ENCODE assay signal across 8 cellular contexts in genomic region chr20:64255361-64256281, GRCh38. TPM values are rescaled to one million over a fixed set of nuclear protein-coding genes. Genes with fewer than 3 reads are reported as not detected.
DNase-seq lines count a peak whose midpoint lies in the region; ATAC-seq and TF ChIP-seq lines count a peak whose summit lies in the region.

TSS of gene PCMTD2 (plus strand) at chr20:64255748. CDS start at chr20:64259966, 4,218 bp downstream.

- WGBS in smooth muscle cell (ENCODE audit: low lambda C conversion rate): under 1% methylated on average over 39 of the region's 96 CpGs

- peak within 1 kb of the TSS; percentile 97 for H3K4me2 ChIP-seq in smooth muscle cell

- ATAC-seq in HG03066 (IDR thresholded peaks at IDR 0.05; ENCODE audit: low read depth, unreplicated experiment): peak; percentile 81

- H4K20me1 ChIP-seq in smooth muscle cell (ENCODE audit: low read depth): peaks cover 34% of the 10 kb centered on the region

- TF ChIP-seq CTCF in WERI-Rb-1 (IDR thresholded peaks at IDR 0.05; ENCODE audit: low read depth, low read length): no peak
- TF ChIP-seq CTCF in breast epithelium (IDR thresholded peaks at IDR 0.05): peak in 1 of 3 donors; percentile 5
- TF ChIP-seq CTCF in smooth muscle cell (IDR thresholded peaks at IDR 0.05; ENCODE audit: borderline replicate concordance, insufficient read depth, poor library complexity, severe bottlenecking): no peak

- peaks cover 14% of the 10 kb centered on the region for H3F3A ChIP-seq in smooth muscle cell (ENCODE audit: low read depth)

- H3K36me3 ChIP-seq in WERI-Rb-1: no peaks in the 10 kb centered on the region
- H3K36me3 ChIP-seq in breast epithelium: no peaks in the 10 kb centered on the region
- H3K36me3 ChIP-seq in smooth muscle cell (ENCODE audit: low read depth): no peaks in the 10 kb centered on the region

- H3K9ac ChIP-seq in smooth muscle cell (ENCODE audit: low read depth): peak within 1 kb of the TSS; percentile 84

- peak within 1 kb of the TSS; percentile 91 for H2AFZ ChIP-seq in smooth muscle cell (ENCODE audit: low read depth)

- H3K79me2 ChIP-seq in smooth muscle cell (ENCODE audit: low read depth): peaks cover 38% of the 10 kb centered on the region

- intact Hi-C loops in breast epithelium (cut with DNase I; ENCODE audit: low total_unique reads): no loop called here

- H3K4me1 ChIP-seq in breast epithelium (peaks cover 0 to 10% of the 10 kb centered on the region in 2 donors), smooth muscle cell (ENCODE audit: low read depth) (peaks cover 30% of the 10 kb centered on the region)

- peak within 1 kb of the TSS; percentile 63 for H3K4me3 ChIP-seq in WERI-Rb-1 (ENCODE audit: low read depth, low read length)
- H3K4me3 ChIP-seq in breast epithelium: peak within 1 kb of the TSS; percentile 90 to 95 (median 94)
- peak within 1 kb of the TSS; percentile 83 for H3K4me3 ChIP-seq in smooth muscle cell

- DNase-seq in 8988T (peak; percentile 99), NCI-H2171 (lab: John Stamatoyannopoulos, UW) (peak; percentile 87), WERI-Rb-1 (peak; percentile 62), breast epithelium (ENCODE audit: low spot score in 2 of 2) (peak; percentile 61 to 77), iPS-NIHi11 (ENCODE audit: low spot score) (peak; percentile 100), smooth muscle cell (lab: John Stamatoyannopoulos, UW; ENCODE audit: unreplicated experiment) (peak; percentile 70)

- H3K9me3 ChIP-seq in WERI-Rb-1 (ENCODE audit: severe bottlenecking) (no peaks in the 10 kb centered on the region), breast epithelium (no peaks in the 10 kb centered on the region), smooth muscle cell (replicated peaks; ENCODE audit: low read depth) (no peaks in the 10 kb centered on the region)

- H3K27ac ChIP-seq in WERI-Rb-1: peak within 1 kb of the TSS; percentile 78
- peak within 1 kb of the TSS; percentile 89 to 95 for H3K27ac ChIP-seq in breast epithelium
- peak within 1 kb of the TSS; percentile 78 for H3K27ac ChIP-seq in smooth muscle cell (ENCODE audit: low read depth)

- TF ChIP-seq POLR2A in GM18526 (IDR thresholded peaks at IDR 0.05; ENCODE audit: extremely low read depth, insufficient read length) (peak; percentile 87), breast epithelium (IDR thresholded peaks at IDR 0.05) (no peak)

- H3K27me3 ChIP-seq in WERI-Rb-1 (ENCODE audit: insufficient read depth, low read depth, severe bottlenecking) (no peaks in the 10 kb centered on the region), breast epithelium (peaks cover 0 to 2% of the 10 kb centered on the region in 2 donors), smooth muscle cell (ENCODE audit: low read depth) (peaks cover 3% of the 10 kb centered on the region)

RNA-seq across cellular contexts. Expression of gene PCMTD2, which starts in this region (rescaled TPM):
- 100 to 1,000 TPM in 1 of 3 donors, 10 to 100 TPM in 2; 73.7 to 119 (median 77.6) TPM for total RNA-seq in breast epithelium
- 45.3 and 74.9 TPM in 2 replicates for total RNA-seq in smooth muscle cell
- polyA plus RNA-seq in smooth muscle cell: 15.4 and 18.9 TPM in 2 replicates

Comparison
In these comparisons a context has a peak if more than half of its experiments do, and no peak if none do; other contexts are left out.
1. Peak in every context shown above with its lines: DNase-seq, ATAC-seq, H3K4me3 ChIP-seq and H3K27ac ChIP-seq.